ENCODE assay signal across 9 cellular contexts in genomic region chr3:23999012-23999641, GRCh38. TPM values are rescaled to one million over a fixed set of nuclear protein-coding genes. Genes with fewer than 3 reads are reported as not detected.
A peak's percentile ranks its signal among the peaks of the same experiment; 100 is the strongest.
DNase-seq lines count a peak whose midpoint lies in the region; ATAC-seq and TF ChIP-seq lines count a peak whose summit lies in the region.
"Had no signal": no experiment of that assay in that cellular context is flagged by ENCODE, and none has a peak within 500 bp of the region (broad histone marks: within the 10 kb centered on the region; RNA-seq: fewer than 3 reads in every experiment).

No MANE protein-coding gene starts in this region.

- H3K27me3 Mint-ChIP-seq in H9 (ENCODE audit: low read depth) (no peaks in the 10 kb centered on the region), nephron progenitor cell (ENCODE audit: low read depth, poor library complexity) (peaks cover 19% of the 10 kb centered on the region)
- peaks cover 23% of the 10 kb centered on the region for H3K27me3 Mint-ChIP-seq in activated CD8-positive, alpha-beta memory T cell treated with anti-CD3 and anti-CD28 coated beads, Interleukin-2, amount 10 ng/mL, durations not matched to agents 7 days and 5 days

- H2BK15ac ChIP-seq in H9 (ENCODE audit: low read depth, low read length), result no peak overlapping the region

- no peak overlapping the region for H3K4me3 Mint-ChIP-seq in H9
- H3K4me3 Mint-ChIP-seq in activated CD8-positive, alpha-beta memory T cell treated with anti-CD3 and anti-CD28 coated beads, Interleukin-2, amount 10 ng/mL, durations not matched to agents 7 days and 5 days, result no peak overlapping the region
- no peak overlapping the region for H3K4me3 Mint-ChIP-seq in nephron progenitor cell
- H3K4me3 Mint-ChIP-seq: dendritic cell treated with granulocyte-macrophage colony-stimulating factor and Interleukin-4, amounts not matched to agents 40 ng/mL and 50 ng/mL, for 4 days had no signal

- no peak overlapping the region for H4K91ac ChIP-seq in H9 (ENCODE audit: insufficient read length, low read depth, low read length)

- H2BK120ac ChIP-seq in H9 (ENCODE audit: low read depth, low read length, poor library complexity, severe bottlenecking), result no peak overlapping the region

- no peak overlapping the region for H2BK12ac ChIP-seq in H9 (ENCODE audit: insufficient read length, low read depth, low read length)

- H3K9me3 ChIP-seq in H9 (ENCODE audit: control insufficient read depth, low read depth, low read length) (no peaks in the 10 kb centered on the region), esophagus squamous epithelium (no peaks in the 10 kb centered on the region)

- H3K27ac Mint-ChIP-seq in H9, result no peak overlapping the region
- H3K27ac Mint-ChIP-seq in activated CD8-positive, alpha-beta memory T cell treated with anti-CD3 and anti-CD28 coated beads, Interleukin-2, amount 10 ng/mL, durations not matched to agents 7 days and 5 days, result no peak overlapping the region
- H3K27ac Mint-ChIP-seq in nephron progenitor cell, result no peak overlapping the region
- H3K27ac Mint-ChIP-seq: dendritic cell treated with granulocyte-macrophage colony-stimulating factor and Interleukin-4, amounts not matched to agents 40 ng/mL and 50 ng/mL, for 4 days had no signal

- no peak overlapping the region for H3K23ac ChIP-seq in H9 (ENCODE audit: insufficient read length, low read depth, low read length)

- no peak overlapping the region for H3K4me3 ChIP-seq in esophagus squamous epithelium

- H3K9me3 Mint-ChIP-seq in H9, result no peaks in the 10 kb centered on the region
- no peaks in the 10 kb centered on the region for H3K9me3 Mint-ChIP-seq in activated CD8-positive, alpha-beta memory T cell treated with anti-CD3 and anti-CD28 coated beads, Interleukin-2, amount 10 ng/mL, durations not matched to agents 7 days and 5 days (ENCODE audit: low read depth)
- no peaks in the 10 kb centered on the region for H3K9me3 Mint-ChIP-seq in nephron progenitor cell
- H3K9me3 Mint-ChIP-seq: dendritic cell treated with granulocyte-macrophage colony-stimulating factor and Interleukin-4, amounts not matched to agents 40 ng/mL and 50 ng/mL, for 4 days had no signal

- no CpG with 5 or more reads among the region's 5 CpGs for whole genome bisulfite sequencing in H9 (ENCODE audit: extremely low coverage, insufficient read length, low lambda C conversion rate)
- 5 to 7% methylated on average over 5 of the region's 5 CpGs for WGBS in esophagus squamous epithelium, 2 donors

- no peaks in the 10 kb centered on the region for H3K36me3 Mint-ChIP-seq in H9 (ENCODE audit: insufficient read depth in 1 of 3, low read depth in 3 of 3)
- H3K36me3 Mint-ChIP-seq in activated CD8-positive, alpha-beta memory T cell treated with anti-CD3 and anti-CD28 coated beads, Interleukin-2, amount 10 ng/mL, durations not matched to agents 7 days and 5 days, result no peaks in the 10 kb centered on the region
- H3K36me3 Mint-ChIP-seq in nephron progenitor cell (ENCODE audit: low read depth), result no peaks in the 10 kb centered on the region

- H3T11ph ChIP-seq in H9 (ENCODE audit: low read length), result no peak overlapping the region

- H3K56ac ChIP-seq in H9 (ENCODE audit: insufficient read length, low read depth, low read length), result no peak overlapping the region

- CTCF ChIA-PET in activated CD8-positive, alpha-beta memory T cell treated with anti-CD3 and anti-CD28 coated beads, Interleukin-2, amount 10 ng/mL, durations not matched to agents 7 days and 5 days (lab: Charles Lee), result interaction anchor here (0.8 to 1.6 kb wide), 7 partner anchors 19 to 240 kb away, joined by 3 to 4 read pairs (median 3); no protein-coding TSS in a partner anchor

- no peaks in the 10 kb centered on the region for H3K79me2 ChIP-seq in H9 (ENCODE audit: insufficient read depth, low read length)

- no peaks in the 10 kb centered on the region for H3K36me3 ChIP-seq in esophagus squamous epithelium

- no peak for TF ChIP-seq POLR2A in esophagus squamous epithelium (IDR thresholded peaks at IDR 0.05)

- H3K4ac ChIP-seq in H9 (ENCODE audit: low read depth, low read length), result no peak overlapping the region

- no peak overlapping the region for H3K4me2 ChIP-seq in H9 (ENCODE audit: insufficient read depth, insufficient read length, low read length)

- H3K23me2 ChIP-seq in H9 (ENCODE audit: insufficient read length, low read depth, low read length, poor library complexity, severe bottlenecking), result no peaks in the 10 kb centered on the region

- no peak overlapping the region for H2AFZ ChIP-seq in H9 (ENCODE audit: low read length)

- no peak overlapping the region for H4K5ac ChIP-seq in H9 (ENCODE audit: insufficient read length, low read depth, low read length)

- peak; percentile 95 for TF ChIP-seq CTCF in H9 (conservative IDR thresholded peaks at IDR 0.05)
- peak; percentile 69 to 97 (median 92) for TF ChIP-seq CTCF in esophagus squamous epithelium (IDR thresholded peaks at IDR 0.05)
- TF ChIP-seq CTCF in nephron progenitor cell (IDR thresholded peaks at IDR 0.05), result peak; percentile 97

- H4K8ac ChIP-seq in H9 (replicated peaks; ENCODE audit: insufficient read length, low read depth, low read length), result no peak overlapping the region

- no peaks in the 10 kb centered on the region for H4K20me1 ChIP-seq in H9 (ENCODE audit: control insufficient read depth, insufficient read depth, insufficient read length)

- H2AK5ac ChIP-seq in H9 (ENCODE audit: insufficient read length, low read length), result no peak overlapping the region

- no peak overlapping the region for H3K9ac ChIP-seq in H9 (ENCODE audit: extremely low read depth, insufficient read length, low read length)

- H2BK20ac ChIP-seq in H9 (ENCODE audit: low read depth, low read length, poor library complexity, severe bottlenecking), result no peak overlapping the region

- H3K4me1 Mint-ChIP-seq in H9 (peaks cover 4% of the 10 kb centered on the region in 2 experiments), nephron progenitor cell (peaks cover 4% of the 10 kb centered on the region)
- H3K4me1 Mint-ChIP-seq in activated CD8-positive, alpha-beta memory T cell treated with anti-CD3 and anti-CD28 coated beads, Interleukin-2, amount 10 ng/mL, durations not matched to agents 7 days and 5 days, result peaks cover 5% of the 10 kb centered on the region

- DNase-seq in DMS53 treated with DMSO at 0.1 percent for 48 hours (lab: John Stamatoyannopoulos, UW; ENCODE audit: unreplicated experiment) (peak; percentile 3), H9 (peak; percentile 49), NCI-H460 (ENCODE audit: extremely low read depth, low read depth) (peak; percentile 45), esophagus squamous epithelium (lab: John Stamatoyannopoulos, UW) (no peak), nephron progenitor cell (peak; percentile 83), stromal cell of bone marrow (ENCODE audit: low read depth) (peak; percentile 45)
- peak; percentile 74 for DNase-seq in activated CD8-positive, alpha-beta memory T cell treated with anti-CD3 and anti-CD28 coated beads, Interleukin-2, amount 10 ng/mL, durations not matched to agents 7 days and 5 days

- no peaks in the 10 kb centered on the region for H3K79me1 ChIP-seq in H9 (ENCODE audit: insufficient read depth, low read depth, low read length, poor library complexity, severe bottlenecking)

- no peak overlapping the region for H2BK5ac ChIP-seq in H9 (ENCODE audit: insufficient read length, low read length)

- H3K27me3 ChIP-seq in H9 (ENCODE audit: insufficient read depth, low read length) (no peaks in the 10 kb centered on the region), esophagus squamous epithelium (no peaks in the 10 kb centered on the region)

- H3K4me1 ChIP-seq in H9 (ENCODE audit: insufficient read depth, low read length) (no peaks in the 10 kb centered on the region), esophagus squamous epithelium (peaks cover 2 to 17% (median 5%) of the 10 kb centered on the region in 3 donors)

- ATAC-seq in activated CD8-positive, alpha-beta memory T cell treated with anti-CD3 and anti-CD28 coated beads, Interleukin-2, amount 10 ng/mL, durations not matched to agents 7 days and 5 days, result no peak
- no peak for ATAC-seq in GM21423 (IDR thresholded peaks at IDR 0.05; ENCODE audit: unreplicated experiment)

- H3K18ac ChIP-seq in H9 (ENCODE audit: insufficient read length, low read depth, low read length), result no peak overlapping the region

- intact Hi-C loops in esophagus squamous epithelium (cut with DNase I), result no loop called here

- H3K27ac ChIP-seq in H9 (ENCODE audit: insufficient read length, low read depth, low read length), result no peak overlapping the region
- H3K27ac ChIP-seq in esophagus squamous epithelium, result no peak overlapping the region

- H3K14ac ChIP-seq in H9 (ENCODE audit: insufficient read depth, low read length), result no peak overlapping the region

RNA-seq across cellular contexts. Expression of gene NR1D2, which starts 54.0 kb away (rescaled TPM):
- total RNA-seq in H9 (2021) (24.0 and 24.9 TPM in 2 replicates), esophagus squamous epithelium (10 to 100 TPM; 10.8 to 34.0 (median 11.6) TPM)
- total RNA-seq in NCI-H460 (2014; rRNA removed; shearing (Covaris generic)), result 16.9 and 19.4 TPM in 2 replicates
- polyA plus RNA-seq in NCI-H460 (2014; cell fraction: nucleus; rRNA removed), result 3.8 and 6.3 TPM in 2 replicates
- 1 to 10 TPM; 3.8 to 4.1 TPM for total RNA-seq in activated CD8-positive, alpha-beta memory T cell treated with anti-CD3 and anti-CD28 coated beads, Interleukin-2, amount 10 ng/mL, durations not matched to agents 7 days and 5 days
